In the genomic region with DNA sequence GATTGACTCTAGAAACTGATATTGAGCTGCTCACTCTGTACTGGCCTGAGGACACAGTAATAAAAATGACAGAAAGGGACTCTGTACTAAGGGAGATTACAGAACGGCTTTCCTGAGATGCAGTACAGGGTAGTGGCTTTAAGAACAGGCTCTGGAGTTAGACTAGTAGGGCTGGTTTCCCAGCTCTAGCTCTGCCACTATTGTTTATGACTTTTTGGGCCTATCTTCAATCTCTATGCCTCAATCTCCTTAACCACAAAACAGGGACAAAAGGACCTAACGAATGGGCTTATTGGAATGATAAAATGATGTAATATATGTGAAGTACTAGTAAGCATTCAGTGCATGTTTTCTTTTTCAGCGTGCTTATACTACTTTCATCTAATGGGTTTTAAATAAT, we compare ENCODE assay signal across 10 cellular contexts. TPM values are rescaled to one million over a fixed set of nuclear protein-coding genes. Genes with fewer than 3 reads are reported as not detected.
DNase-seq lines count a peak whose midpoint lies in the region; FAIRE-seq and TF ChIP-seq lines count a peak whose summit lies in the region.
"Had no signal": no experiment of that assay in that cellular context is flagged by ENCODE, and none has a peak within 500 bp of the region (broad histone marks: within the 10 kb centered on the region; RNA-seq: fewer than 3 reads in every experiment).

No MANE protein-coding gene starts in this region.

- WGBS in stomach, 5 donors: 63 to 83% (median 67%) methylated on average over 3 of the region's 3 CpGs

- no peak for TF ChIP-seq EP300 in stomach (IDR thresholded peaks at IDR 0.05)

- peak overlapping the region; percentile 95 for H3K4me3 ChIP-seq in AG10803 (ENCODE audit: low read length)
- H3K4me3 ChIP-seq in fibroblast of villous mesenchyme (ENCODE audit: low read depth, low read length): peak overlapping the region; percentile 100
- H3K4me3 ChIP-seq in stomach: peak overlapping the region in 1 of 4 donors; percentile 66

- H3K9me3 ChIP-seq in stomach: no peaks in the 10 kb centered on the region
- H3K9me3 ChIP-seq: spleen had no signal

- no peaks in the 10 kb centered on the region for H3K36me3 ChIP-seq in stomach
- H3K36me3 ChIP-seq: spleen had no signal

- H3K4me1 ChIP-seq in stomach: peaks cover 6 to 21% (median 17%) of the 10 kb centered on the region in 4 donors

- TF ChIP-seq POLR2A in stomach (IDR thresholded peaks at IDR 0.05): no peak

- TF ChIP-seq CTCF in AG10803 (conservative IDR thresholded peaks at IDR 0.05; ENCODE audit: low read length) (no peak), fibroblast of villous mesenchyme (IDR thresholded peaks at IDR 0.05; ENCODE audit: insufficient read depth, low read depth, low read length) (no peak), stomach (IDR thresholded peaks at IDR 0.05) (no peak)

- H3K27me3 ChIP-seq in stomach: no peaks in the 10 kb centered on the region

- peak; percentile 25 for DNase-seq in AG10803 (ENCODE audit: low read depth)
- DNase-seq in GM18507 (ENCODE audit: extremely low spot score, insufficient read length, low read depth): no peak
- peak; percentile 45 for DNase-seq in RKO (ENCODE audit: low spot score)
- DNase-seq in fibroblast of villous mesenchyme (ENCODE audit: low read depth): peak; percentile 8
- DNase-seq in NCI-H2196 treated with DMSO at 0.1 percent for 48 hours (lab: John Stamatoyannopoulos, UW; ENCODE audit: unreplicated experiment): no peak
- DNase-seq in stomach: no peak
- no peak for DNase-seq in NK-92 (lab: John Stamatoyannopoulos, UW; ENCODE audit: unreplicated experiment)
- no peak for DNase-seq in SHP77 (lab: John Stamatoyannopoulos, UW)
- DNase-seq: spleen had no signal

- intact Hi-C loops in stomach (cut with DNase I; ENCODE audit: low total_unique reads): no loop called here

- FAIRE-seq in GM18507 (lab: Jason Lieb, UNC): peak; percentile 18
- FAIRE-seq: colon had no signal

- no peak overlapping the region for H3K27ac ChIP-seq in stomach
- H3K27ac ChIP-seq: spleen had no signal

RNA-seq across cellular contexts. Expression of a gene that starts 1.4 kb away (rescaled TPM):
- total RNA-seq in fibroblast of villous mesenchyme: 12.6 and 30.2 TPM in 2 replicates
- 10 to 100 TPM in 1 of 5 donors, 1 to 10 TPM in 2, under 1 TPM in 1, not detected in 1; 0.29 to 16.3 (median 3.8) TPM for total RNA-seq in stomach
- 1 to 10 TPM in 2 of 3 donors, under 1 TPM in 1; 1.00 to 2.4 (median 1.5) TPM for polyA plus RNA-seq in stomach

RNA-seq across cellular contexts. Expression of a gene that starts 45.8 kb away (rescaled TPM):
- total RNA-seq in fibroblast of villous mesenchyme: not detected in 2 replicates
- total RNA-seq in stomach: 1 to 10 TPM in 1 of 5 donors, under 1 TPM in 2, not detected in 2; 0.43 to 1.7 (median 0.58) TPM
- polyA plus RNA-seq in stomach: under 1 TPM in 2 of 3 donors, not detected in 1; 0.03 to 0.46 TPM

Comparison
In these comparisons a context has a peak if more than half of its experiments do, and no peak if none do; other contexts are left out.
1. DNase-seq: peak in AG10803 (single experiment), RKO (single experiment) and fibroblast of villous mesenchyme (single experiment); none in GM18507 (single experiment), NCI-H2196 treated with DMSO at 0.1 percent for 48 hours (single experiment), stomach (single experiment), NK-92 (single experiment) and SHP77 (0 of 2).